In the genomic region with DNA sequence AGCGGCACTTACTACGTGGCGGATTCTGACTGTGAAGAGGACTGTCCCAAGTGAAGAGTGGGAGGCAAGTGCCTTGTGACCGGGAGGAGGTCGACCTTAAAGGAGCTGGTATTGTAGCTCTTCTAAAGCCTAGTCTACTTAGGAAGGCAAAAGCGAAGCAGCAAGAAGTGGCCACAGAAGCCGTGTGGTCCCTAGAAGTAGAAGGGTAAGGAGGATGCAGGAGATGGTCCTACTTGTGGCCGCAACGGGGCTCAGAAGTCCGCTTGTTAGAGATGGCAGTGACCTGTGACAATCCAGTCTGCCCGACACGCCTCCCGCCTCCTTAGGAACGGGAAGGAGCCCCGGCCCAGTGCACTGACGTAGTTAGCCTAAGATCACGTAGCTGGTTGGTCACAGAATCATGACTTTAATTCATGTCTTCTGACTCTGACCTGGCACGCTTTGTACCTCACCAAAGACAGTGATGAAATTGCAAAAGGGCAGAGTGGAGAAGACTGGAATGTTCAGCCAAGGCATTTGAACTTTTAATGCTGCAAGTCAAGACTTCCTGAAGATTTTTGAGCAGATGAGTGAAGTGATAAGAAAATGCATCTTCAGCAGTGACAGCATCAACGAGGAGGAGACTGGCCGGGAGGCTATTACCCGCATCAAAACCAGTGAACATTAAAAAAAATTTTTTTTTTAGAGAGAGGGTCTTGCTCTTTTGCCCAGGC, we compare ENCODE assay signal across 8 cellular contexts. TPM values are rescaled to one million over a fixed set of nuclear protein-coding genes. Genes with fewer than 3 reads are reported as not detected.
DNase-seq lines count a peak whose midpoint lies in the region; ATAC-seq and TF ChIP-seq lines count a peak whose summit lies in the region.

No MANE protein-coding gene starts in this region.

- H3K9me3 Mint-ChIP-seq in activated naive CD4-positive, alpha-beta T cell treated with anti-CD3 and anti-CD28 coated beads for 36 hours = no peaks in the 10 kb centered on the region

- CTCF ChIA-PET in activated naive CD4-positive, alpha-beta T cell treated with anti-CD3 and anti-CD28 coated beads for 36 hours (lab: Charles Lee) = interaction anchor here (0.8 to 2.2 kb wide), 3 partner anchors 28 to 44 kb away, joined by 3 to 10 read pairs (median 3); no protein-coding TSS in a partner anchor

- peak; percentile 89 for TF ChIP-seq POLR2A in prostate gland (IDR thresholded peaks at IDR 0.05)
- TF ChIP-seq POLR2A in uterus (IDR thresholded peaks at IDR 0.05) = peak; percentile 75 to 90

- no peaks in the 10 kb centered on the region for H3K9me3 ChIP-seq in HUES64 (ENCODE audit: insufficient read depth, low read depth, low read length)
- no peaks in the 10 kb centered on the region for H3K9me3 ChIP-seq in prostate gland
- H3K9me3 ChIP-seq in uterus = no peaks in the 10 kb centered on the region

- H3K4me3 ChIP-seq in HUES64 (ENCODE audit: low read length) (peak overlapping the region; percentile 61), prostate gland (peak overlapping the region; percentile 38 to 52), uterus (peak overlapping the region; percentile 49 to 57)

- H3K4me3 Mint-ChIP-seq in activated naive CD4-positive, alpha-beta T cell treated with anti-CD3 and anti-CD28 coated beads for 36 hours = no peak overlapping the region

- DNase-seq in DMS79 treated with DMSO at 0.1 percent for 48 hours (lab: John Stamatoyannopoulos, UW) (peak; percentile 91), SK-N-DZ (ENCODE audit: low spot score) (peak; percentile 95), cardiac septum (ENCODE audit: low spot score) (peak; percentile 95), prostate gland (ENCODE audit: low spot score) (peak; percentile 83), uterus (peak; percentile 89 to 94)
- DNase-seq in activated naive CD4-positive, alpha-beta T cell treated with anti-CD3 and anti-CD28 coated beads for 36 hours = peak; percentile 92

- H3K36me3 ChIP-seq in HUES64 (ENCODE audit: insufficient read depth, low read length) = no peaks in the 10 kb centered on the region
- H3K36me3 ChIP-seq in prostate gland = no peaks in the 10 kb centered on the region
- H3K36me3 ChIP-seq in uterus = no peaks in the 10 kb centered on the region

- peak overlapping the region; percentile 83 for H3K27ac ChIP-seq in HUES64 (ENCODE audit: low read depth, low read length)
- peak overlapping the region; percentile 95 to 97 for H3K27ac ChIP-seq in prostate gland
- peak overlapping the region; percentile 98 to 99 for H3K27ac ChIP-seq in uterus

- H3K4me1 ChIP-seq in HUES64 (ENCODE audit: insufficient read depth, low read length) (peaks cover 67% of the 10 kb centered on the region), prostate gland (replicated peaks) (peaks cover 4% of the 10 kb centered on the region), uterus (peaks cover 6 to 13% of the 10 kb centered on the region in 2 donors)

- WGBS in HUES64 = 10% methylated on average over 21 of the region's 21 CpGs
- WGBS in prostate gland = 2% methylated on average over 21 of the region's 21 CpGs

- TF ChIP-seq CTCF in prostate gland (IDR thresholded peaks at IDR 0.05) = no peak
- peak in 1 of 4 experiments; percentile 4 for TF ChIP-seq CTCF in uterus (IDR thresholded peaks at IDR 0.05)

- H3K27me3 ChIP-seq in HUES64 (ENCODE audit: insufficient read depth, low read length) = no peaks in the 10 kb centered on the region
- no peaks in the 10 kb centered on the region for H3K27me3 ChIP-seq in prostate gland (replicated peaks; ENCODE audit: insufficient read depth)
- no peaks in the 10 kb centered on the region for H3K27me3 ChIP-seq in uterus

- intact Hi-C loops in activated naive CD4-positive, alpha-beta T cell treated with anti-CD3 and anti-CD28 coated beads for 36 hours (cut with micrococcal nuclease) = loop anchor here (1.0 to 2.0 kb wide), 6 partner anchors 28 to 573 kb away; partner anchors contain the start of genes KRCC1 and RPIA
- intact Hi-C loops in cardiac septum (cut with DNase I) = loop anchor here (1.0 to 5.0 kb wide), 3 partner anchors 27 to 36 kb away; no protein-coding TSS in a partner anchor
- intact Hi-C loops in prostate gland (cut with DNase I) = loop anchor here (2.0 to 10.0 kb wide), 2 partner anchors 63 to 2003 kb away; partner anchors contain the start of genes RNF103 and RPIA
- intact Hi-C loops in uterus (cut with DNase I; ENCODE audit: low total_unique reads) = no loop called here

- peak overlapping the region; percentile 76 for H3K9ac ChIP-seq in HUES64 (ENCODE audit: low read depth, low read length)

- peaks cover 2% of the 10 kb centered on the region for H3K36me3 Mint-ChIP-seq in activated naive CD4-positive, alpha-beta T cell treated with anti-CD3 and anti-CD28 coated beads for 36 hours (ENCODE audit: low read depth)

- H3K4me1 Mint-ChIP-seq in activated naive CD4-positive, alpha-beta T cell treated with anti-CD3 and anti-CD28 coated beads for 36 hours (ENCODE audit: low read depth) = peaks cover 12% of the 10 kb centered on the region

- H3K27me3 Mint-ChIP-seq in activated naive CD4-positive, alpha-beta T cell treated with anti-CD3 and anti-CD28 coated beads for 36 hours (ENCODE audit: low read depth) = no peaks in the 10 kb centered on the region

- peak; percentile 42 for ATAC-seq in GM21515 (IDR thresholded peaks at IDR 0.05; ENCODE audit: unreplicated experiment)

- no peak overlapping the region for H3K27ac Mint-ChIP-seq in activated naive CD4-positive, alpha-beta T cell treated with anti-CD3 and anti-CD28 coated beads for 36 hours

RNA-seq across cellular contexts. Expression of gene EIF2AK3, which starts 0.7 kb away (rescaled TPM):
- 11.7 TPM for polyA plus RNA-seq in HUES64 (2013, experiment 1 of 2)
- 17.4 TPM for polyA plus RNA-seq in HUES64 (2013, experiment 2 of 2)
- polyA plus RNA-seq in SK-N-DZ (2014; cell fraction: cytosol; rRNA removed) = 20.3 and 21.1 TPM in 2 replicates
- 15.0 and 18.8 TPM in 2 replicates for polyA plus RNA-seq in SK-N-DZ (2014; cell fraction: nucleus; rRNA removed)
- 10 to 100 TPM; 10.0 to 13.7 TPM for total RNA-seq in activated naive CD4-positive, alpha-beta T cell treated with anti-CD3 and anti-CD28 coated beads for 36 hours
- total RNA-seq in cardiac septum (20.7 TPM), prostate gland (10 to 100 TPM; 21.4 to 39.1 TPM), uterus (10 to 100 TPM in 3 of 4 donors, 1 to 10 TPM in 1; 6.4 to 52.7 (median 19.9) TPM)

Comparison
In these comparisons a context has a peak if more than half of its experiments do, and no peak if none do; other contexts are left out.
1. Peak in every context shown above with its lines: DNase-seq, ATAC-seq, H3K4me3 ChIP-seq and H3K27ac ChIP-seq.